In genomic region chr3:57756528-57757401, GRCh38 we compare ENCODE assay signal across 8 cellular contexts. TPM values are rescaled to one million over a fixed set of nuclear protein-coding genes. Genes with fewer than 3 reads are reported as not detected.
DNase-seq lines count a peak whose midpoint lies in the region; ATAC-seq and TF ChIP-seq lines count a peak whose summit lies in the region.

No MANE protein-coding gene starts in this region.

- no peaks in the 10 kb centered on the region for H3K9me3 Mint-ChIP-seq in neural progenitor cell

- H3K27ac ChIP-seq in OCI-LY3 (ENCODE audit: low read length) (peak overlapping the region; percentile 32), neural progenitor cell (peak overlapping the region; percentile 60), tibial nerve (peak overlapping the region; percentile 61 to 91 (median 82))

- peaks cover 23% of the 10 kb centered on the region for H3K4me1 Mint-ChIP-seq in neural progenitor cell

- ATAC-seq in GM18502 (IDR thresholded peaks at IDR 0.05; ENCODE audit: poor library complexity, unreplicated experiment) (peak; percentile 21), HG02763 (IDR thresholded peaks at IDR 0.05; ENCODE audit: unreplicated experiment) (peak; percentile 13)

- H4K20me1 ChIP-seq in OCI-LY3 (ENCODE audit: insufficient read depth, low read length) (peaks cover 10% of the 10 kb centered on the region), neural progenitor cell (ENCODE audit: low read depth) (peaks cover 43% of the 10 kb centered on the region)

- H3K27me3 ChIP-seq in OCI-LY3 (ENCODE audit: low read depth, low read length) (no peaks in the 10 kb centered on the region), neural progenitor cell (no peaks in the 10 kb centered on the region), tibial nerve (no peaks in the 10 kb centered on the region)

- H3K4me2 ChIP-seq in OCI-LY3 (ENCODE audit: low read length) (peak overlapping the region; percentile 92), neural progenitor cell (peak overlapping the region; percentile 81)

- DNase-seq in activated effector memory CD4-positive, alpha-beta T cell treated with anti-CD3 and anti-CD28 coated beads, Interleukin-2, amount 50 U/mL, for 16 hours, result peak; percentile 76
- DNase-seq in foreskin fibroblast (peak; percentile 63 to 81), neural progenitor cell (ENCODE audit: low spot score) (peak; percentile 50), tibial nerve (ENCODE audit: low spot score in 2 of 2) (peak in 1 of 2 donors; percentile 40), NCI-H2171 (lab: John Stamatoyannopoulos, UW) (no peak)

- TF ChIP-seq CTCF in OCI-LY3 (IDR thresholded peaks at IDR 0.05; ENCODE audit: low read depth, low read length) (no peak), foreskin fibroblast (IDR thresholded peaks at IDR 0.05; ENCODE audit: low read depth, low read length) (no peak), neural progenitor cell (IDR thresholded peaks at IDR 0.05) (no peak), tibial nerve (IDR thresholded peaks at IDR 0.05) (no peak)

- WGBS in tibial nerve, 2 donors, result 1 to 2% methylated on average over 8 to 59 of the region's 84 CpGs

- H3K27me3 Mint-ChIP-seq in neural progenitor cell (ENCODE audit: insufficient read depth, low read depth), result peaks cover 2% of the 10 kb centered on the region

- H3K4me3 Mint-ChIP-seq in neural progenitor cell, result peak overlapping the region; percentile 98

- H3K9ac ChIP-seq in OCI-LY3 (ENCODE audit: low read length) (peak overlapping the region; percentile 83), neural progenitor cell (peak overlapping the region; percentile 77)

- no peaks in the 10 kb centered on the region for H3K9me3 ChIP-seq in OCI-LY3 (ENCODE audit: insufficient read depth, low read length)
- H3K9me3 ChIP-seq in neural progenitor cell (ENCODE audit: low read depth), result no peaks in the 10 kb centered on the region
- H3K9me3 ChIP-seq in tibial nerve, result no peaks in the 10 kb centered on the region

- TF ChIP-seq EP300 in tibial nerve (IDR thresholded peaks at IDR 0.05), result no peak

- peaks cover 24% of the 10 kb centered on the region for H3K4me1 ChIP-seq in OCI-LY3 (ENCODE audit: low read length)
- H3K4me1 ChIP-seq in neural progenitor cell, result peaks cover 19% of the 10 kb centered on the region
- H3K4me1 ChIP-seq in tibial nerve, result peaks cover 0 to 61% (median 24%) of the 10 kb centered on the region in 4 donors

- H3K4me3 ChIP-seq in OCI-LY3 (ENCODE audit: low read length) (peak overlapping the region; percentile 85), foreskin fibroblast (ENCODE audit: low read depth in 1 of 2, low read length in 2 of 2) (peak overlapping the region; percentile 59 to 77), neural progenitor cell (peak overlapping the region; percentile 71), tibial nerve (peak overlapping the region; percentile 63 to 93 (median 80))

- H3K36me3 ChIP-seq in OCI-LY3 (replicated peaks; ENCODE audit: low read depth, low read length) (peaks cover 17% of the 10 kb centered on the region), neural progenitor cell (no peaks in the 10 kb centered on the region), tibial nerve (peaks cover 0 to 11% (median 0%) of the 10 kb centered on the region in 3 donors)

- peaks cover 4% of the 10 kb centered on the region for H3F3A ChIP-seq in neural progenitor cell (ENCODE audit: low read depth)

- H3K79me2 ChIP-seq in OCI-LY3 (ENCODE audit: low read length) (peaks cover 55% of the 10 kb centered on the region), neural progenitor cell (ENCODE audit: low read depth) (peaks cover 53% of the 10 kb centered on the region)

- peaks cover 12% of the 10 kb centered on the region for H3K36me3 Mint-ChIP-seq in neural progenitor cell

- TF ChIP-seq POLR2A in tibial nerve (IDR thresholded peaks at IDR 0.05), result no peak

- no peak overlapping the region for H3K27ac Mint-ChIP-seq in neural progenitor cell

- peak overlapping the region; percentile 59; the same call in 1 of the 2 replicates for H2AFZ ChIP-seq in OCI-LY3 (ENCODE audit: low read depth, low read length)
- peak overlapping the region; percentile 97 for H2AFZ ChIP-seq in neural progenitor cell (replicated peaks)

RNA-seq across cellular contexts. Expression of gene SLMAP, which starts 0.7 kb away (rescaled TPM):
- total RNA-seq in neural progenitor cell (ENCODE audit: low replicate concordance) (36.4 and 59.4 TPM in 2 replicates), tibial nerve (100 to 1,000 TPM in 1 of 4 donors, 10 to 100 TPM in 3; 66.6 to 101 (median 87.4) TPM)

Comparison
In these comparisons a context has a peak if more than half of its experiments do, and no peak if none do; other contexts are left out.
1. H3K27ac ChIP-seq: peak in every context shown above with its lines; median percentile 82 in tibial nerve; 60 in neural progenitor cell; 32 in OCI-LY3.